In the genomic region with DNA sequence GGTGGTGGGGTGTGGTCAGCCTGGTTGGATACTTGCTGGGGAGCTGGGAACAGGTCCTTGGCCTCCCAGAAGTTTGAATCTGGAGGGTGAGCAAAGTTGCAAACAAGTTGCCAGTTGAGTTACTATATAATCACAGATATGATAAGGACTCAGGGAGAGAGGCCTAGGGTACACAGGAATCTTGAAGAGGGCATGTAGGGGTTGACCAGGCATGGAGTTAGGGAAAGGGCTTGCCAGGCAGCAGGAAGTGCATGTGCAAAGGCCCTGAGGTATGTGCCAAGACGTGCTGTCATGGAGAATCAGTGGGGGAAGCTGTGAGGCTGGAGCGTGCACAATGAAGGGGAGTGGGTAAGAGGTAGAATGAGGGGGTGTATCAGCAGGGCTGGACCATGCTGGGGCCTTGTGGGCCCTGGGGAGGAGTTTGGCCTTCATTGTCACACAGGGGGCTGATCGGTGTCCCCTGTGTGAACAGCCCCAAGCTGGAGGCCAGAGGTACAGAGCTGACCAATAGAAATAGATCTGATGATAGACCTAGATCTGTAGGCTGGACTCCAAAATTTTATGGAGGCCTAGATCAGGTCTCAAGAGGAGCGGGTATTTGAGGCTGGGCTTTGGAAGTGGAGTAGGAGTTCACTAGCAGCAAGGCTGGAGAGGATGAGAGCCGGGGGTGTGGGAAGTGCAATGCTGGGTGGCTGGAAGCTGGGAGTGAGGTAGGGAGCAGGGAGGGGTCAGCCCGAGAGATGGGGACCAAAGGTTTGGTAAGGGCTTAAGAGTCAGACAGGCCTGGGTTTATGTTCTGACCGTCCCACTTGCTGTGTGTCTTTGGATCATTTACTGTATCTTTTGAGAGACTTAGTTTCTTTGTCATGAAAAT, we compare ENCODE assay signal across 16 cellular contexts. TPM values are rescaled to one million over a fixed set of nuclear protein-coding genes. Genes with fewer than 3 reads are reported as not detected.
A peak's percentile ranks its signal among the peaks of the same experiment; 100 is the strongest.
DNase-seq lines count a peak whose midpoint lies in the region; ATAC-seq and TF ChIP-seq lines count a peak whose summit lies in the region.
"Had no signal": no experiment of that assay in that cellular context is flagged by ENCODE, and none has a peak within 500 bp of the region (broad histone marks: within the 10 kb centered on the region; RNA-seq: fewer than 3 reads in every experiment).

No MANE protein-coding gene starts in this region.

- H3K27ac Mint-ChIP-seq in activated naive CD4-positive, alpha-beta T cell treated with anti-CD3 and anti-CD28 coated beads, Interleukin-2, amount 50 U/mL, for 72 hours: peak overlapping the region; percentile 1 to 67
- H3K27ac Mint-ChIP-seq: activated CD4-positive, alpha-beta T cell treated with anti-CD3 and anti-CD28 coated beads, Interleukin-2, amount 10 ng/mL, durations not matched to agents 24 days and 14 days had no signal

- H3K36me3 Mint-ChIP-seq in activated naive CD4-positive, alpha-beta T cell treated with anti-CD3 and anti-CD28 coated beads, Interleukin-2, amount 50 U/mL, for 72 hours: no peaks in the 10 kb centered on the region

- H3K9ac ChIP-seq in mucosa of stomach (ENCODE audit: low read length): peak overlapping the region; percentile 19

- peak in 1 of 2 donors; percentile 46 for DNase-seq in activated naive CD4-positive, alpha-beta T cell treated with anti-CD3 and anti-CD28 coated beads, Interleukin-2, amount 50 U/mL, for 72 hours (ENCODE audit: low spot score in 2 of 2)
- DNase-seq in activated naive CD4-positive, alpha-beta T cell (lab: John Stamatoyannopoulos, UW): no peak
- DNase-seq in ascending aorta (ENCODE audit: low spot score in 2 of 2) (no peak), upper lobe of right lung (peak; percentile 44), prostate gland (ENCODE audit: low spot score) (no peak)
- DNase-seq: activated CD4-positive, alpha-beta T cell treated with anti-CD3 and anti-CD28 coated beads, Interleukin-2, amount 10 ng/mL, durations not matched to agents 24 days and 14 days; DMS79; Kasumi-1; NCI-H2081 treated with DMSO at 0.1 percent for 48 hours; NK-92 treated with Interleukin-12 subunit alpha and Interleukin-12 subunit beta, amount 100 ng/mL, for 24 hours; retina; SW 1271 had no signal

- H3K4me3 ChIP-seq in ascending aorta: peak overlapping the region in 1 of 2 donors; percentile 13
- H3K4me3 ChIP-seq in mucosa of stomach (ENCODE audit: low read length): no peak overlapping the region
- H3K4me3 ChIP-seq in upper lobe of right lung: no peak overlapping the region
- H3K4me3 ChIP-seq in prostate gland: no peak overlapping the region

- H3K36me3 ChIP-seq in ascending aorta (peaks cover 3 to 5% of the 10 kb centered on the region in 2 donors), mucosa of stomach (ENCODE audit: control insufficient read depth, insufficient read depth, low read length) (peaks cover 18% of the 10 kb centered on the region), upper lobe of right lung (no peaks in the 10 kb centered on the region), prostate gland (no peaks in the 10 kb centered on the region)

- H3K27me3 ChIP-seq in ascending aorta (no peaks in the 10 kb centered on the region), mucosa of stomach (ENCODE audit: control insufficient read depth, insufficient read depth, low read length) (no peaks in the 10 kb centered on the region), upper lobe of right lung (no peaks in the 10 kb centered on the region), prostate gland (replicated peaks; ENCODE audit: insufficient read depth) (no peaks in the 10 kb centered on the region)

- ATAC-seq in activated naive CD4-positive, alpha-beta T cell treated with anti-CD3 and anti-CD28 coated beads, Interleukin-2, amount 50 U/mL, for 72 hours: no peak
- no peak for ATAC-seq in upper lobe of right lung
- ATAC-seq in HG03439 (IDR thresholded peaks at IDR 0.05; ENCODE audit: unreplicated experiment): no peak
- no peak for ATAC-seq in GM18511 (IDR thresholded peaks at IDR 0.05; ENCODE audit: unreplicated experiment)

- peaks cover 13 to 48% of the 10 kb centered on the region in 2 donors for H3K4me1 ChIP-seq in ascending aorta
- peaks cover 65% of the 10 kb centered on the region for H3K4me1 ChIP-seq in mucosa of stomach (ENCODE audit: control insufficient read depth, insufficient read depth, low read length)
- H3K4me1 ChIP-seq in upper lobe of right lung: peaks cover 31% of the 10 kb centered on the region
- peaks cover 15% of the 10 kb centered on the region for H3K4me1 ChIP-seq in prostate gland (replicated peaks)

- TF ChIP-seq POLR2A in prostate gland (IDR thresholded peaks at IDR 0.05): no peak

- H3K9me3 Mint-ChIP-seq in activated naive CD4-positive, alpha-beta T cell treated with anti-CD3 and anti-CD28 coated beads, Interleukin-2, amount 50 U/mL, for 72 hours: no peaks in the 10 kb centered on the region
- H3K9me3 Mint-ChIP-seq: activated CD4-positive, alpha-beta T cell treated with anti-CD3 and anti-CD28 coated beads, Interleukin-2, amount 10 ng/mL, durations not matched to agents 24 days and 14 days; activated T-helper 2 cell treated with anti-CD3 and anti-CD28 coated beads, Interferon-gamma antibody, Interleukin-2, Interleukin-4, amounts not matched to agents 10 μg/mL and 5 μg/mL and 100 μg/mL, durations not matched to agents 14 hours and 24 hours and 36 hours had no signal

- intact Hi-C loops in ascending aorta (cut with DNase I): loop anchor here (2.0 kb wide), 2 partner anchors 34 to 52 kb away; no protein-coding TSS in a partner anchor
- intact Hi-C loops in upper lobe of right lung (cut with DNase I): no loop called here
- intact Hi-C loops in prostate gland (cut with DNase I): no loop called here

- no peaks in the 10 kb centered on the region for H3K9me3 ChIP-seq in ascending aorta
- H3K9me3 ChIP-seq in mucosa of stomach (ENCODE audit: control insufficient read depth, low read length): no peaks in the 10 kb centered on the region
- H3K9me3 ChIP-seq in upper lobe of right lung: no peaks in the 10 kb centered on the region
- no peaks in the 10 kb centered on the region for H3K9me3 ChIP-seq in prostate gland

- no peak for TF ChIP-seq CTCF in ascending aorta (IDR thresholded peaks at IDR 0.05)
- TF ChIP-seq CTCF in upper lobe of right lung (IDR thresholded peaks at IDR 0.05): no peak
- TF ChIP-seq CTCF in prostate gland (IDR thresholded peaks at IDR 0.05): no peak

- peak overlapping the region; percentile 95 to 97 for H3K27ac ChIP-seq in ascending aorta
- no peak overlapping the region for H3K27ac ChIP-seq in upper lobe of right lung
- no peak overlapping the region for H3K27ac ChIP-seq in prostate gland

- WGBS in prostate gland: 83% methylated on average over 7 of the region's 7 CpGs

RNA-seq across cellular contexts. Expression of gene SRC, which starts 2.9 kb away (rescaled TPM):
- 1 to 10 TPM; 5.4 to 8.3 TPM for total RNA-seq in activated naive CD4-positive, alpha-beta T cell treated with anti-CD3 and anti-CD28 coated beads, Interleukin-2, amount 50 U/mL, for 72 hours
- total RNA-seq in ascending aorta: 67.4 TPM
- 64.0 TPM for total RNA-seq in upper lobe of right lung
- total RNA-seq in prostate gland: 100 to 1,000 TPM in 1 of 2 donors, 10 to 100 TPM in 1; 61.2 to 149 TPM

RNA-seq across cellular contexts. Expression of gene MANBAL, which starts 59.4 kb away (rescaled TPM):
- 1 to 10 TPM; 7.8 to 9.8 TPM for total RNA-seq in activated naive CD4-positive, alpha-beta T cell treated with anti-CD3 and anti-CD28 coated beads, Interleukin-2, amount 50 U/mL, for 72 hours
- total RNA-seq in ascending aorta (70.2 TPM), upper lobe of right lung (30.8 TPM), prostate gland (10 to 100 TPM; 28.9 to 39.4 TPM)

Comparison
In these comparisons a context has a peak if more than half of its experiments do, and no peak if none do; other contexts are left out.
1. H3K27ac ChIP-seq: peak in ascending aorta (2 of 2); none in upper lobe of right lung (single experiment) and prostate gland (0 of 2).